In the genomic region with DNA sequence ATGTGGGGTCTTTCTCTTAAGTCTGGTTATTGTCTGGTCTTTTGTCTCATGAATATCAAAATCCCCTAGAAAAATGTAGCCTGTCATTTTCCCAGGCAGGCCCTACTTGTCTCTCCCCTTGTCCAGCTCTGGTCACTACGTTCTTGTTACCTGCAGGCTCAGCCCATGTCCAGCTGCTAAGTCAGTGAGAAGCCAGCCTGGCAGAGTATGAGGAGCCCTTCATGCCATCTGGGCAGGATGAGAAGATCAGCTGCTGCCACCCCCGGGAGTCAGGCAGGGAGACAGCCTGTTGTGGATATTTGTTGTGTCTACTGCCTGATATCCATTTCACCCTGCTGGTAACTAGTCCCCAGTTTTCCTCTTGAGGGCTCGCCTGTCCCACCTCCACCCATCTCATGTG, we compare ENCODE assay signal across 16 cellular contexts.
DNase-seq lines count a peak whose midpoint lies in the region; ATAC-seq lines count a peak whose summit lies in the region.
"Had no signal": no experiment of that assay in that cellular context is flagged by ENCODE, and none has a peak within 500 bp of the region (broad histone marks: within the 10 kb centered on the region; RNA-seq: fewer than 3 reads in every experiment).

No MANE protein-coding gene starts in this region.

- no peaks in the 10 kb centered on the region for H3K36me3 Mint-ChIP-seq in effector memory CD8-positive, alpha-beta T cell (ENCODE audit: insufficient read depth)
- H3K36me3 Mint-ChIP-seq: CD4-positive, CD25-positive, alpha-beta regulatory T cell; CD8-positive, alpha-beta T cell had no signal

- no peak overlapping the region for H3K4me3 Mint-ChIP-seq in effector memory CD8-positive, alpha-beta T cell
- H3K4me3 Mint-ChIP-seq: B cell; CD4-positive, CD25-positive, alpha-beta regulatory T cell; CD8-positive, alpha-beta T cell had no signal

- no peaks in the 10 kb centered on the region for H3K4me1 Mint-ChIP-seq in effector memory CD8-positive, alpha-beta T cell (ENCODE audit: low read depth in 2 of 2)
- H3K4me1 Mint-ChIP-seq: B cell; CD4-positive, CD25-positive, alpha-beta regulatory T cell had no signal

- ATAC-seq in GM18517 (IDR thresholded peaks at IDR 0.05; ENCODE audit: unreplicated experiment), result no peak
- ATAC-seq in effector memory CD8-positive, alpha-beta T cell (replicated peaks), result no peak
- ATAC-seq: CD8-positive, alpha-beta T cell; GM12878; HCT116 had no signal

- H3K9me3 Mint-ChIP-seq in effector memory CD8-positive, alpha-beta T cell, result no peaks in the 10 kb centered on the region
- H3K9me3 Mint-ChIP-seq: CD8-positive, alpha-beta T cell had no signal

- H3K27ac Mint-ChIP-seq in effector memory CD8-positive, alpha-beta T cell, result no peak overlapping the region
- H3K27ac Mint-ChIP-seq: B cell; CD4-positive, CD25-positive, alpha-beta regulatory T cell; CD8-positive, alpha-beta T cell had no signal

- H3K27me3 Mint-ChIP-seq in effector memory CD8-positive, alpha-beta T cell, result peaks cover 17 to 41% of the 10 kb centered on the region in 2 donors
- H3K27me3 Mint-ChIP-seq: CD4-positive, CD25-positive, alpha-beta regulatory T cell had no signal

- in situ Hi-C loops in G401 (cut with HindIII; ENCODE audit: low sequenced_read_pairs), result no loop called here

- DNase-seq in DMS 273 (lab: John Stamatoyannopoulos, UW; ENCODE audit: unreplicated experiment) (peak; percentile 31), DMS 273 treated with DMSO at 0.1 percent for 48 hours (lab: John Stamatoyannopoulos, UW) (no peak), G401 (ENCODE audit: low spot score) (peak; percentile 60), cerebellum (ENCODE audit: low spot score) (peak; percentile 32)
- DNase-seq in effector memory CD8-positive, alpha-beta T cell, result no peak
- DNase-seq: Caco-2; CD4-positive, CD25-positive, alpha-beta regulatory T cell; CD8-positive, alpha-beta T cell; DMS53; DMS79 treated with DMSO at 0.1 percent for 48 hours; GM23248; H7 had no signal

Comparison
In these comparisons a context has a peak if more than half of its experiments do, and no peak if none do; other contexts are left out.
1. DNase-seq: peak in DMS 273 (single experiment), G401 (single experiment) and cerebellum (single experiment); none in DMS 273 treated with DMSO at 0.1 percent for 48 hours (single experiment) and effector memory CD8-positive, alpha-beta T cell (0 of 3).